Comparison of ENCODE assay signal across 19 cellular contexts in the genomic region with DNA sequence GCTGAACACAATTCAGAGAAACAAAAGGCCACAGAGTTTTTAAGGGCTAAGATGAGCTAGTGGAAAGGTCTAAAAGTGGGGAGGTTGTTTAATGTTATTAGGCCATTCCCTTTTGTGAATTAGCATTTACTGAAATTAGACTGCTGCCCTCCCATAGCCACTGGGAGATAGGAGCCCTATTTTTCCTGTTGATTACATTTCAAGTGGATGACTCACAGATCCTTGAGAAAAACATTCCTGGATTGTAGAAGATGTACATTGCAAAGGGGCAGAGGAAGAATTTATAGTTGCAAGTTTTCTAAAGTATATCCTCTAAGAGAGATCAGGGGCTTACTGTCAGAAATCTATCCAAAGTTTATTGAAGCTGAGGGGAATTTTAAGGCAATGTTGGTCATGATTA.
"Had no signal": no experiment of that assay in that cellular context is flagged by ENCODE, and none has a peak within 500 bp of the region (broad histone marks: within the 10 kb centered on the region; RNA-seq: fewer than 3 reads in every experiment).

No MANE protein-coding gene starts in this region.

- H3K36me3 Mint-ChIP-seq: T-cell had no signal

- H3K27me3 Mint-ChIP-seq: activated CD4-positive, alpha-beta T cell treated with anti-CD3 and anti-CD28 coated beads, Interleukin-2, amount 10 ng/mL, durations not matched to agents 24 days and 14 days; activated CD8-positive, alpha-beta T cell treated with anti-CD3 and anti-CD28 coated beads for 36 hours; activated T-cell treated with anti-CD3 and anti-CD28 coated beads, Interleukin-2, amount 50 U/mL, for 24 hours; stimulated activated naive CD8-positive, alpha-beta T cell treated with anti-CD3 and anti-CD28 coated beads, Interleukin-15, Interleukin-2, amounts not matched to agents 100 ng/mL and 50 ng/mL, for 24 hours; T-cell had no signal

- DNase-seq: activated CD4-positive, alpha-beta T cell treated with anti-CD3 and anti-CD28 coated beads, Interleukin-2, amount 10 ng/mL, durations not matched to agents 24 days and 14 days; activated CD8-positive, alpha-beta T cell treated with anti-CD3 and anti-CD28 coated beads for 36 hours; activated naive CD4-positive, alpha-beta T cell treated with anti-CD3 and anti-CD28 coated beads for 36 hours; activated T-cell treated with anti-CD3 and anti-CD28 coated beads, Interleukin-2, amount 50 U/mL, for 24 hours; brain microvascular endothelial cell; cerebellar nuclear complex; effector CD4-positive, alpha-beta T cell; heart right ventricle; left cardiac atrium; lower lobe of right lung; occipital lobe; retina; stimulated activated CD4-positive, alpha-beta T cell treated with anti-CD3 and anti-CD28 coated beads, Interleukin-2, amount 100 ng/mL, for 48 hours; T-cell; T1000; uterus had no signal

- H3K27me3 ChIP-seq: brain microvascular endothelial cell, esophagus muscularis mucosa, heart right ventricle, tibial nerve, uterus had no signal

- H3K4me3 Mint-ChIP-seq: activated CD4-positive, alpha-beta T cell treated with anti-CD3 and anti-CD28 coated beads, Interleukin-2, amount 10 ng/mL, durations not matched to agents 24 days and 14 days; activated CD8-positive, alpha-beta T cell treated with anti-CD3 and anti-CD28 coated beads for 36 hours; activated naive CD4-positive, alpha-beta T cell treated with anti-CD3 and anti-CD28 coated beads for 36 hours; activated T-cell treated with anti-CD3 and anti-CD28 coated beads, Interleukin-2, amount 50 U/mL, for 24 hours; stimulated activated naive CD8-positive, alpha-beta T cell treated with anti-CD3 and anti-CD28 coated beads, Interleukin-15, Interleukin-2, amounts not matched to agents 100 ng/mL and 50 ng/mL, for 24 hours; T-cell had no signal

- H3K27ac Mint-ChIP-seq: activated CD4-positive, alpha-beta T cell treated with anti-CD3 and anti-CD28 coated beads, Interleukin-2, amount 10 ng/mL, durations not matched to agents 24 days and 14 days; activated CD8-positive, alpha-beta T cell treated with anti-CD3 and anti-CD28 coated beads for 36 hours; activated naive CD4-positive, alpha-beta T cell treated with anti-CD3 and anti-CD28 coated beads for 36 hours; activated T-cell treated with anti-CD3 and anti-CD28 coated beads, Interleukin-2, amount 50 U/mL, for 24 hours; stimulated activated naive CD8-positive, alpha-beta T cell treated with anti-CD3 and anti-CD28 coated beads, Interleukin-15, Interleukin-2, amounts not matched to agents 100 ng/mL and 50 ng/mL, for 24 hours; T-cell had no signal

- ATAC-seq: activated CD8-positive, alpha-beta T cell treated with anti-CD3 and anti-CD28 coated beads for 36 hours; heart right ventricle; left cardiac atrium; lower lobe of right lung; T-cell had no signal

- H3K36me3 ChIP-seq: brain microvascular endothelial cell, esophagus muscularis mucosa, heart right ventricle, lower lobe of right lung, tibial nerve, uterus had no signal

- H3K4me1 ChIP-seq: heart right ventricle, lower lobe of right lung, tibial nerve, uterus had no signal

- H3K9me3 ChIP-seq: esophagus muscularis mucosa, uterus had no signal

- H3K27ac ChIP-seq: brain microvascular endothelial cell, heart right ventricle, lower lobe of right lung, tibial nerve, uterus had no signal

- H3K4me3 ChIP-seq: esophagus muscularis mucosa, heart right ventricle, lower lobe of right lung, tibial nerve, uterus had no signal

- H3K4me1 Mint-ChIP-seq: activated CD4-positive, alpha-beta T cell treated with anti-CD3 and anti-CD28 coated beads, Interleukin-2, amount 10 ng/mL, durations not matched to agents 24 days and 14 days; T-cell had no signal
